Comparison of ENCODE assay signal across 16 cellular contexts in the genomic region with DNA sequence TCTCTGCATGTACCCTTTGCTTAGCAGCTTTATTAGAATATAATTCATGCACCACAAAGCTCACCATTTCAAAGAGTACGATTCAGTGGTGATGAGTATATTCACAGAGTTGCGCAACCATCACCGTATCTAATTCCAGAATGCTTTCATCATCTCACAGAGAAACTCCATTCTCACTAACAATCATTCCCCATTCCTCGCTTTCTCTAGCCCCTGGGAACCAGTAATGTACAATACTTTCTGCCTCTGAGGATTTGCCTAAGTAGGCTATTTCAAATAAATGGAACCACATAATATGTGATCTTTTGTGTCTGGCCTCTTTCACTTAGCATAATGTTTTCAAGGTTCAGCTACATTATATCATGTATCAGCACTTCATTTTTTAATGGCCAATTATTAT.
A peak's percentile ranks its signal among the peaks of the same experiment; 100 is the strongest.
DNase-seq lines count a peak whose midpoint lies in the region; ATAC-seq and TF ChIP-seq lines count a peak whose summit lies in the region.
"Had no signal": no experiment of that assay in that cellular context is flagged by ENCODE, and none has a peak within 500 bp of the region (broad histone marks: within the 10 kb centered on the region; RNA-seq: fewer than 3 reads in every experiment).

No MANE protein-coding gene starts in this region.

- H3K36me3 Mint-ChIP-seq in stimulated activated naive B cell treated with anti-CD40 and anti-IgM and Interleukin-4, amounts not matched to agents 10 μg/mL and 1 μg/mL and 100 μg/mL, for 72 hours = no peaks in the 10 kb centered on the region
- no peaks in the 10 kb centered on the region for H3K36me3 Mint-ChIP-seq in activated naive CD8-positive, alpha-beta T cell treated with anti-CD3 and anti-CD28 coated beads for 36 hours
- H3K36me3 Mint-ChIP-seq: CD8-positive, alpha-beta T cell; stimulated activated effector memory CD8-positive, alpha-beta T cell treated with anti-CD3 and anti-CD28 coated beads, Interleukin-12 subunit alpha, Interleukin-12 subunit beta, amount 100 ng/mL, for 72 hours had no signal

- no peaks in the 10 kb centered on the region for H3K27me3 Mint-ChIP-seq in stimulated activated naive B cell treated with anti-CD40 and anti-IgM and Interleukin-4, amounts not matched to agents 10 μg/mL and 1 μg/mL and 100 μg/mL, for 72 hours
- H3K27me3 Mint-ChIP-seq in activated naive CD8-positive, alpha-beta T cell treated with anti-CD3 and anti-CD28 coated beads for 36 hours = no peaks in the 10 kb centered on the region

- no peaks in the 10 kb centered on the region for H3K9me3 Mint-ChIP-seq in stimulated activated naive B cell treated with anti-CD40 and anti-IgM and Interleukin-4, amounts not matched to agents 10 μg/mL and 1 μg/mL and 100 μg/mL, for 72 hours
- H3K9me3 Mint-ChIP-seq in activated naive CD8-positive, alpha-beta T cell treated with anti-CD3 and anti-CD28 coated beads for 36 hours = peaks cover 2% of the 10 kb centered on the region
- H3K9me3 Mint-ChIP-seq: CD8-positive, alpha-beta T cell had no signal

- in situ Hi-C loops in brain microvascular endothelial cell (cut with HindIII; ENCODE audit: low pct_ligation_motif_present, low sequenced_read_pairs) = no loop called here

- TF ChIP-seq CTCF in brain microvascular endothelial cell (IDR thresholded peaks at IDR 0.05; ENCODE audit: low read depth, low read length, missing control alignments) (no peak), left lung (IDR thresholded peaks at IDR 0.05) (no peak), lower lobe of right lung (IDR thresholded peaks at IDR 0.05) (no peak)

- H3K4me1 ChIP-seq in left lung (no peaks in the 10 kb centered on the region), lower lobe of right lung (no peaks in the 10 kb centered on the region)

- no peak overlapping the region for H3K4me3 Mint-ChIP-seq in stimulated activated naive B cell treated with anti-CD40 and anti-IgM and Interleukin-4, amounts not matched to agents 10 μg/mL and 1 μg/mL and 100 μg/mL, for 72 hours
- H3K4me3 Mint-ChIP-seq in activated naive CD8-positive, alpha-beta T cell treated with anti-CD3 and anti-CD28 coated beads for 36 hours = no peak overlapping the region
- H3K4me3 Mint-ChIP-seq: CD8-positive, alpha-beta T cell; stimulated activated effector memory CD8-positive, alpha-beta T cell treated with anti-CD3 and anti-CD28 coated beads, Interleukin-12 subunit alpha, Interleukin-12 subunit beta, amount 100 ng/mL, for 72 hours had no signal

- no peak overlapping the region for H3K27ac Mint-ChIP-seq in stimulated activated naive B cell treated with anti-CD40 and anti-IgM and Interleukin-4, amounts not matched to agents 10 μg/mL and 1 μg/mL and 100 μg/mL, for 72 hours
- H3K27ac Mint-ChIP-seq in activated naive CD8-positive, alpha-beta T cell treated with anti-CD3 and anti-CD28 coated beads for 36 hours = no peak overlapping the region
- H3K27ac Mint-ChIP-seq: CD8-positive, alpha-beta T cell; stimulated activated effector memory CD8-positive, alpha-beta T cell treated with anti-CD3 and anti-CD28 coated beads, Interleukin-12 subunit alpha, Interleukin-12 subunit beta, amount 100 ng/mL, for 72 hours had no signal

- H3K27ac ChIP-seq in brain microvascular endothelial cell = no peak overlapping the region
- no peak overlapping the region for H3K27ac ChIP-seq in left lung
- H3K27ac ChIP-seq in lower lobe of right lung = no peak overlapping the region

- H3K27me3 ChIP-seq in brain microvascular endothelial cell (replicated peaks) (no peaks in the 10 kb centered on the region), left lung (no peaks in the 10 kb centered on the region), lower lobe of right lung (ENCODE audit: low read depth) (no peaks in the 10 kb centered on the region)

- H3K4me3 ChIP-seq in brain microvascular endothelial cell (ENCODE audit: low read depth, low read length) (no peak overlapping the region), left lung (no peak overlapping the region), lower lobe of right lung (no peak overlapping the region)

- H3K36me3 ChIP-seq in brain microvascular endothelial cell (replicated peaks) (no peaks in the 10 kb centered on the region), left lung (no peaks in the 10 kb centered on the region), lower lobe of right lung (no peaks in the 10 kb centered on the region)

- peak; percentile 30 for DNase-seq in COLO829 (ENCODE audit: low spot score)
- peak; percentile 35 for DNase-seq in LHCN-M2 (ENCODE audit: low read depth)
- peak; percentile 42 for DNase-seq in brain microvascular endothelial cell
- DNase-seq in left lung = no peak
- no peak for DNase-seq in stimulated activated naive B cell treated with anti-CD40 and anti-IgM and Interleukin-4, amounts not matched to agents 10 μg/mL and 1 μg/mL and 100 μg/mL, for 72 hours
- DNase-seq in activated CD4-positive, alpha-beta T cell treated with anti-CD3 and anti-CD28 coated beads for 1 hour = no peak
- no peak for DNase-seq in lower lobe of right lung
- DNase-seq in activated naive CD8-positive, alpha-beta T cell treated with anti-CD3 and anti-CD28 coated beads for 36 hours = no peak
- DNase-seq: activated CD4-positive, alpha-beta T cell treated with anti-CD3 and anti-CD28 coated beads, Interleukin-2, amount 50 U/mL, for 1 hour; activated T-cell treated with anti-CD3 and anti-CD28 coated beads, Interleukin-2, amount 50 U/mL, for 48 hours; amygdala; CD8-positive, alpha-beta T cell; NCI-H1048; stimulated activated CD4-positive, alpha-beta T cell treated with anti-CD3 and anti-CD28 coated beads, Interleukin-2, amount 100 ng/mL, for 48 hours; T-helper 2 cell had no signal

- no peaks in the 10 kb centered on the region for H3K4me1 Mint-ChIP-seq in stimulated activated naive B cell treated with anti-CD40 and anti-IgM and Interleukin-4, amounts not matched to agents 10 μg/mL and 1 μg/mL and 100 μg/mL, for 72 hours
- H3K4me1 Mint-ChIP-seq in activated naive CD8-positive, alpha-beta T cell treated with anti-CD3 and anti-CD28 coated beads for 36 hours = no peaks in the 10 kb centered on the region
- H3K4me1 Mint-ChIP-seq: stimulated activated effector memory CD8-positive, alpha-beta T cell treated with anti-CD3 and anti-CD28 coated beads, Interleukin-12 subunit alpha, Interleukin-12 subunit beta, amount 100 ng/mL, for 72 hours had no signal

- intact Hi-C loops in left lung (cut with DNase I) = no loop called here
- intact Hi-C loops in lower lobe of right lung (cut with DNase I) = no loop called here

- ATAC-seq in left lung (peak; percentile 30), lower lobe of right lung (no peak)
- ATAC-seq in stimulated activated naive B cell treated with anti-CD40 and anti-IgM and Interleukin-4, amounts not matched to agents 10 μg/mL and 1 μg/mL and 100 μg/mL, for 72 hours (replicated peaks) = no peak
- ATAC-seq: CD8-positive, alpha-beta T cell; stimulated activated effector memory CD8-positive, alpha-beta T cell treated with anti-CD3 and anti-CD28 coated beads, Interleukin-12 subunit alpha, Interleukin-12 subunit beta, amount 100 ng/mL, for 72 hours had no signal

- H3K9me3 ChIP-seq in left lung = peaks cover 0 to 2% of the 10 kb centered on the region in 2 donors
- H3K9me3 ChIP-seq in lower lobe of right lung = no peaks in the 10 kb centered on the region

Comparison
In these comparisons a context has a peak if more than half of its experiments do, and no peak if none do; other contexts are left out.
1. DNase-seq: peak in COLO829 (single experiment), LHCN-M2 (single experiment) and brain microvascular endothelial cell (single experiment); none in left lung (0 of 2), stimulated activated naive B cell treated with anti-CD40 and anti-IgM and Interleukin-4, amounts not matched to agents 10 μg/mL and 1 μg/mL and 100 μg/mL, for 72 hours (single experiment), activated CD4-positive, alpha-beta T cell treated with anti-CD3 and anti-CD28 coated beads for 1 hour (single experiment), lower lobe of right lung (single experiment) and activated naive CD8-positive, alpha-beta T cell treated with anti-CD3 and anti-CD28 coated beads for 36 hours (single experiment).